12 cellular contexts compared by ENCODE assay signal in the genomic region with DNA sequence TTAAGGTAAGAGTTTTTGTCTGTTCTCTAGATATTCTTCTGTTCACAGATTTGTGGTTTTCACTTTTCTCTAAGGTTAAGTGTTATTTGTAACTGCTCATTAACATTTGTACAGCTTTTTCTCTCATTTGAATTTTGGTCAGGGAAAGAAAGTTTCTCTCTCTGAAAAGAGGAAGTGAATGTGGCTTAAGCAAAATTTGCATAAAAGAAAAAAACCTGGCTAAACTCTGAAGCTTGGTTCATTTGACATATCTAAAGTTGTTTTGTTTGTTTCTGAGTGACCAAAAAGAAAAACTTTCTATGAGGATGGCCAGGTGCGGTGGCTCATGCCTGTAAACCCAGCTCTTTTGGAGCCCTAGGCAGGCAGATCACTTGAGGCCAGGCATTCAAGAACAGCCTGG. TPM values are rescaled to one million over a fixed set of nuclear protein-coding genes. Genes with fewer than 3 reads are reported as not detected.
DNase-seq lines count a peak whose midpoint lies in the region; ATAC-seq, FAIRE-seq and TF ChIP-seq lines count a peak whose summit lies in the region.
"Had no signal": no experiment of that assay in that cellular context is flagged by ENCODE, and none has a peak within 500 bp of the region (broad histone marks: within the 10 kb centered on the region; RNA-seq: fewer than 3 reads in every experiment).

No MANE protein-coding gene starts in this region.

- peak; percentile 91 for ATAC-seq in GM19397 (IDR thresholded peaks at IDR 0.05; ENCODE audit: unreplicated experiment)
- peak; percentile 82 for ATAC-seq in HG03039 (IDR thresholded peaks at IDR 0.05; ENCODE audit: unreplicated experiment)
- ATAC-seq: HepG2 had no signal

- BruUV-seq in Caco-2 (replicated peaks; lab: Mats Ljungman, UMichigan), result no TSS peak

- CTCF ChIA-PET in Caco-2 (lab: Charles Lee), result no interaction called here

- H3K9me3 Mint-ChIP-seq in Caco-2 (ENCODE audit: unreplicated experiment), result no peaks in the 10 kb centered on the region

- H3F3A ChIP-seq in OCI-LY1 (ENCODE audit: insufficient read depth, low read length), result no peaks in the 10 kb centered on the region

- H2AFZ ChIP-seq in OCI-LY1 (ENCODE audit: low read length), result no peak overlapping the region

- no peaks in the 10 kb centered on the region for H3K79me2 ChIP-seq in OCI-LY1 (ENCODE audit: insufficient read depth, low read length)

- H3K4me2 ChIP-seq in OCI-LY1 (ENCODE audit: low read length), result peak overlapping the region; percentile 39

- POLR2A ChIA-PET in Caco-2 (lab: Charles Lee), result no interaction called here

- TF ChIP-seq POLR2A in GM12892 (IDR thresholded peaks at IDR 0.05; ENCODE audit: low read depth, low read length), result no peak

- H3K36me3 ChIP-seq in OCI-LY1 (ENCODE audit: insufficient read depth, low read length), result no peaks in the 10 kb centered on the region
- no peaks in the 10 kb centered on the region for H3K36me3 ChIP-seq in Caco-2 (ENCODE audit: control insufficient read depth, insufficient read depth, low read length)

- no peaks in the 10 kb centered on the region for H4K20me1 ChIP-seq in OCI-LY1 (ENCODE audit: insufficient read depth, low read length)

- TF ChIP-seq CTCF in OCI-LY1 (IDR thresholded peaks at IDR 0.05; ENCODE audit: low read length) (no peak), Caco-2 (IDR thresholded peaks at IDR 0.05; ENCODE audit: insufficient read depth in 1 of 2, low read depth in 1 of 2, low read length in 1 of 2, severe bottlenecking in 1 of 2, unreplicated experiment in 1 of 2) (no peak)

- H3K36me3 Mint-ChIP-seq in Caco-2 (ENCODE audit: insufficient read depth, unreplicated experiment), result no peaks in the 10 kb centered on the region

- H3K4me3 ChIP-seq in OCI-LY1 (ENCODE audit: low read depth, low read length, poor library complexity, severe bottlenecking) (no peak overlapping the region), Caco-2 (ENCODE audit: low read depth, low read length) (no peak overlapping the region)
- H3K4me3 ChIP-seq: SK-N-MC had no signal

- peaks cover 18% of the 10 kb centered on the region for H3K4me1 ChIP-seq in OCI-LY1 (ENCODE audit: insufficient read depth, low read length, severe bottlenecking)
- H3K4me1 ChIP-seq in Caco-2, result no peaks in the 10 kb centered on the region

- H3K27me3 Mint-ChIP-seq in Caco-2 (ENCODE audit: insufficient read depth, unreplicated experiment), result peaks cover 17% of the 10 kb centered on the region

- intact Hi-C loops in Caco-2 (cut with micrococcal nuclease; ENCODE audit: unreplicated experiment), result no loop called here

- DNase-seq in GM12892 (ENCODE audit: insufficient read length), result no peak
- DNase-seq in NCI-H1092 treated with DMSO at 0.1 percent for 48 hours (lab: John Stamatoyannopoulos, UW), result no peak
- no peak for DNase-seq in COLO829 (ENCODE audit: low spot score)
- DNase-seq in NCI-H446 (lab: John Stamatoyannopoulos, UW), result no peak
- no peak for DNase-seq in Caco-2

- peak; percentile 5 for FAIRE-seq in GM12892 (lab: Jason Lieb, UNC)
- FAIRE-seq: astrocyte, HepG2 had no signal

- H3K4me3 Mint-ChIP-seq in Caco-2 (ENCODE audit: unreplicated experiment), result no peak overlapping the region
- H3K4me3 Mint-ChIP-seq: nephron had no signal

- H3K9me3 ChIP-seq in OCI-LY1 (ENCODE audit: low read length) (peaks cover 6% of the 10 kb centered on the region; the same call in 1 of the 2 replicates), Caco-2 (no peaks in the 10 kb centered on the region)

- no peaks in the 10 kb centered on the region for H3K4me1 Mint-ChIP-seq in Caco-2 (ENCODE audit: low read depth, unreplicated experiment)

- no peaks in the 10 kb centered on the region for H3K9me2 ChIP-seq in OCI-LY1 (ENCODE audit: low read depth, low read length)

- no peak overlapping the region for H3K27ac Mint-ChIP-seq in Caco-2 (ENCODE audit: unreplicated experiment)
- H3K27ac Mint-ChIP-seq: nephron had no signal

- H3K9ac ChIP-seq in OCI-LY1 (ENCODE audit: low read length), result no peak overlapping the region

- no peaks in the 10 kb centered on the region for H3K27me3 ChIP-seq in OCI-LY1 (ENCODE audit: insufficient read depth, low read length)
- H3K27me3 ChIP-seq in Caco-2 (replicated peaks; ENCODE audit: control insufficient read depth, insufficient read depth, low read length), result no peaks in the 10 kb centered on the region; the same call in 1 of the 2 replicates

- peak overlapping the region; percentile 69 for H3K27ac ChIP-seq in OCI-LY1 (ENCODE audit: low read depth, low read length, poor library complexity, severe bottlenecking)
- H3K27ac ChIP-seq: SK-N-MC had no signal

RNA-seq across cellular contexts. Expression of a gene that starts 22.0 kb away (rescaled TPM):
- not detected for polyA plus RNA-seq in GM12892 (2012; ENCODE audit: missing spikeins)
- total RNA-seq in Caco-2 (2022), result not detected in 2 replicates

RNA-seq across cellular contexts. Expression of a gene that starts 58.5 kb away (rescaled TPM):
- 22.3 TPM for polyA plus RNA-seq in GM12892 (2012; ENCODE audit: missing spikeins)
- 30.4 and 35.3 TPM in 2 replicates for total RNA-seq in Caco-2 (2022)
